ENCODE assay signal across 17 cellular contexts in genomic region chr7:150943453-150943814, GRCh38. TPM values are rescaled to one million over a fixed set of nuclear protein-coding genes. Genes with fewer than 3 reads are reported as not detected.
"Had no signal": no experiment of that assay in that cellular context is flagged by ENCODE, and none has a peak within 500 bp of the region (broad histone marks: within the 10 kb centered on the region; RNA-seq: fewer than 3 reads in every experiment).

No MANE protein-coding gene starts in this region.

- H3K27ac Mint-ChIP-seq: dendritic cell treated with granulocyte-macrophage colony-stimulating factor and Interleukin-4, amounts not matched to agents 40 ng/mL and 50 ng/mL, for 4 days; natural killer cell; stimulated activated memory B cell treated with anti-CD40 and anti-IgM and Interleukin-4, amounts not matched to agents 10 μg/mL and 1 μg/mL and 100 μg/mL, for 72 hours had no signal

- H3K4me3 ChIP-seq: adrenal gland, breast epithelium, gastroesophageal sphincter, heart left ventricle, pancreas had no signal

- H3K9me3 Mint-ChIP-seq: activated naive CD4-positive, alpha-beta T cell treated with anti-CD3 and anti-CD28 coated beads, Interleukin-2, amount 50 U/mL, for 72 hours; dendritic cell treated with granulocyte-macrophage colony-stimulating factor and Interleukin-4, amounts not matched to agents 40 ng/mL and 50 ng/mL, for 4 days; natural killer cell; stimulated activated memory B cell treated with anti-CD40 and anti-IgM and Interleukin-4, amounts not matched to agents 10 μg/mL and 1 μg/mL and 100 μg/mL, for 72 hours had no signal

- H3K27ac ChIP-seq: breast epithelium, gastroesophageal sphincter, neutrophil, pancreas, WERI-Rb-1 had no signal

- H3K9me3 ChIP-seq: adrenal gland, breast epithelium, gastroesophageal sphincter, heart left ventricle, neutrophil, pancreas had no signal

- H3K36me3 ChIP-seq: adrenal gland, breast epithelium, neutrophil, pancreas had no signal

- DNase-seq: activated CD4-positive, alpha-beta T cell treated with anti-CD3 and anti-CD28 coated beads for 1 hour; effector CD8-positive, alpha-beta T cell; mesenchymal stem cell; natural killer cell; stimulated activated CD4-positive, alpha-beta T cell treated with anti-CD3 and anti-CD28 coated beads, Interleukin-4, amount 100 ng/mL, for 4 hours; WERI-Rb-1 had no signal

- H3K27me3 ChIP-seq: adrenal gland, pancreas had no signal

- H3K4me3 Mint-ChIP-seq: dendritic cell treated with granulocyte-macrophage colony-stimulating factor and Interleukin-4, amounts not matched to agents 40 ng/mL and 50 ng/mL, for 4 days; natural killer cell; stimulated activated memory B cell treated with anti-CD40 and anti-IgM and Interleukin-4, amounts not matched to agents 10 μg/mL and 1 μg/mL and 100 μg/mL, for 72 hours had no signal

- ATAC-seq: activated naive CD4-positive, alpha-beta T cell treated with anti-CD3 and anti-CD28 coated beads, Interleukin-2, amount 50 U/mL, for 72 hours; gastroesophageal sphincter; heart left ventricle; natural killer cell; pancreas; sciatic nerve; stimulated activated memory B cell treated with anti-CD40 and anti-IgM and Interleukin-4, amounts not matched to agents 10 μg/mL and 1 μg/mL and 100 μg/mL, for 72 hours had no signal

- H3K4me1 ChIP-seq: breast epithelium, pancreas had no signal

- H3K36me3 Mint-ChIP-seq: activated naive CD4-positive, alpha-beta T cell treated with anti-CD3 and anti-CD28 coated beads, Interleukin-2, amount 50 U/mL, for 72 hours; natural killer cell; stimulated activated memory B cell treated with anti-CD40 and anti-IgM and Interleukin-4, amounts not matched to agents 10 μg/mL and 1 μg/mL and 100 μg/mL, for 72 hours had no signal

RNA-seq across cellular contexts. Expression of gene NOS3, which starts 47.4 kb away (rescaled TPM):
- total RNA-seq: chondrocyte had no signal
